In the genomic region with DNA sequence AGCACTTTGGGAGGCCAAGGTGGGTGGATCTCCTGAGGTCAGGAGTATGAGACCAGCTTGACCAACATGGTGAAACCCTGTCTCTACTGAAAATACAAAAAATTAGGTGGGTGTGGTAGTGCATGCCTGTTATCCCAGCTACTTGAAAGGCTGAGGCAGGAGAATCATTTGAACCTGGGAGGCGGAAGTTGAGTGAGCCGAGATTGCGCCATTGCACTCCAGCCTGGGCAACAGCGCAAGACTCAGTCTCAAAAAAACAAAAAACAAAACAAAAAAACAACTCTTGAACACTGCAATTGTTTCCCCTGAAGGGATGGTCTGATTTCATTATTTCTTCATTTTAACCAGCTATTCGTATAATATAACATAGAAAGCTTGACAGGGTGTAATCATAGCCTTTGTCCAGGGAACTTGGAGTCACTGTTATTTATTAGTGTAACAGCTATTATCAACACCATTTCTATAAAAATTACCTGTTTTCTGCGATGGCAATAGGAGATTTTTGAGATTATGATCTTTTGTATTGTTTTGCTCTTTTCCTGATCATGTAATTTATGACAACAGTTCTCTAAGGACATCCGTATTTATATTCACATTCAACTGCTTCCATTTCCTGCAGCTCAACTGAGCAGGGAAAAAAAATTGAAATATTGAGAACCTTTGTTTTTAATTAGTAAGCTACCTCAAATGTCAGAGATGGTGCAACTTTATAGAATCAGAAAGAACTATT, we compare ENCODE assay signal across 23 cellular contexts.
DNase-seq lines count a peak whose midpoint lies in the region; ATAC-seq and TF ChIP-seq lines count a peak whose summit lies in the region.
"Had no signal": no experiment of that assay in that cellular context is flagged by ENCODE, and none has a peak within 500 bp of the region (broad histone marks: within the 10 kb centered on the region; RNA-seq: fewer than 3 reads in every experiment).

No MANE protein-coding gene starts in this region.

- CTCF ChIA-PET in activated CD4-positive, alpha-beta memory T cell treated with anti-CD3 and anti-CD28 coated beads for 36 hours (lab: Charles Lee): interaction anchor here (1.1 kb wide), 1 partner anchor 95 kb away, joined by 4 read pairs; no protein-coding TSS in a partner anchor
- CTCF ChIA-PET in activated CD4-positive, alpha-beta memory T cell treated with anti-CD3 and anti-CD28 coated beads, Interleukin-2, amount 10 ng/mL, durations not matched to agents 7 days and 5 days (lab: Charles Lee): interaction anchor here (1.2 kb wide), 2 partner anchors 40 to 90 kb away, joined by 3 read pairs; no protein-coding TSS in a partner anchor

- H3K4me1 Mint-ChIP-seq in activated CD4-positive, alpha-beta memory T cell treated with anti-CD3 and anti-CD28 coated beads for 36 hours (ENCODE audit: low read depth): peaks cover 39% of the 10 kb centered on the region
- peaks cover 24% of the 10 kb centered on the region for H3K4me1 Mint-ChIP-seq in activated CD4-positive, alpha-beta memory T cell treated with anti-CD3 and anti-CD28 coated beads, Interleukin-2, amount 10 ng/mL, durations not matched to agents 7 days and 5 days
- peaks cover 8% of the 10 kb centered on the region for H3K4me1 Mint-ChIP-seq in progenitor cell of endocrine pancreas (ENCODE audit: low read depth)

- peak overlapping the region; percentile 49 for H3K27ac Mint-ChIP-seq in activated CD4-positive, alpha-beta memory T cell treated with anti-CD3 and anti-CD28 coated beads for 36 hours
- no peak overlapping the region for H3K27ac Mint-ChIP-seq in activated CD4-positive, alpha-beta memory T cell treated with anti-CD3 and anti-CD28 coated beads, Interleukin-2, amount 10 ng/mL, durations not matched to agents 7 days and 5 days
- H3K27ac Mint-ChIP-seq in progenitor cell of endocrine pancreas: peak overlapping the region; percentile 27
- H3K27ac Mint-ChIP-seq: activated naive CD8-positive, alpha-beta T cell treated with anti-CD3 and anti-CD28 coated beads, Interleukin-2, amount 50 U/mL, for 24 hours had no signal

- H3K36me3 Mint-ChIP-seq in activated CD4-positive, alpha-beta memory T cell treated with anti-CD3 and anti-CD28 coated beads for 36 hours: peaks cover 6% of the 10 kb centered on the region
- peaks cover 4% of the 10 kb centered on the region for H3K36me3 Mint-ChIP-seq in activated CD4-positive, alpha-beta memory T cell treated with anti-CD3 and anti-CD28 coated beads, Interleukin-2, amount 10 ng/mL, durations not matched to agents 7 days and 5 days (ENCODE audit: low read depth)
- peaks cover 2% of the 10 kb centered on the region for H3K36me3 Mint-ChIP-seq in progenitor cell of endocrine pancreas (ENCODE audit: insufficient read depth)

- peak overlapping the region; percentile 58 for H3K27ac ChIP-seq in cingulate gyrus (ENCODE audit: low read depth, low read length)
- H3K27ac ChIP-seq: brain microvascular endothelial cell, colonic mucosa, prostate gland, testis had no signal

- POLR2A ChIA-PET in activated CD4-positive, alpha-beta memory T cell treated with anti-CD3 and anti-CD28 coated beads for 36 hours (lab: Charles Lee): no interaction called here
- POLR2A ChIA-PET in activated CD4-positive, alpha-beta memory T cell treated with anti-CD3 and anti-CD28 coated beads, Interleukin-2, amount 10 ng/mL, durations not matched to agents 7 days and 5 days (lab: Charles Lee): no interaction called here

- ATAC-seq in HG02678 (IDR thresholded peaks at IDR 0.05; ENCODE audit: unreplicated experiment): no peak
- ATAC-seq: activated naive CD8-positive, alpha-beta T cell treated with anti-CD3 and anti-CD28 coated beads, Interleukin-2, amount 50 U/mL, for 24 hours; left colon had no signal

- H3K27me3 Mint-ChIP-seq in activated CD4-positive, alpha-beta memory T cell treated with anti-CD3 and anti-CD28 coated beads for 36 hours: no peaks in the 10 kb centered on the region
- no peaks in the 10 kb centered on the region for H3K27me3 Mint-ChIP-seq in activated CD4-positive, alpha-beta memory T cell treated with anti-CD3 and anti-CD28 coated beads, Interleukin-2, amount 10 ng/mL, durations not matched to agents 7 days and 5 days
- H3K27me3 Mint-ChIP-seq in progenitor cell of endocrine pancreas: no peaks in the 10 kb centered on the region
- H3K27me3 Mint-ChIP-seq: activated naive CD8-positive, alpha-beta T cell treated with anti-CD3 and anti-CD28 coated beads, Interleukin-2, amount 50 U/mL, for 24 hours had no signal

- H3K4me3 Mint-ChIP-seq in activated CD4-positive, alpha-beta memory T cell treated with anti-CD3 and anti-CD28 coated beads for 36 hours: no peak overlapping the region
- H3K4me3 Mint-ChIP-seq in activated CD4-positive, alpha-beta memory T cell treated with anti-CD3 and anti-CD28 coated beads, Interleukin-2, amount 10 ng/mL, durations not matched to agents 7 days and 5 days: no peak overlapping the region
- no peak overlapping the region for H3K4me3 Mint-ChIP-seq in progenitor cell of endocrine pancreas (ENCODE audit: low read depth)
- H3K4me3 Mint-ChIP-seq: activated naive CD8-positive, alpha-beta T cell treated with anti-CD3 and anti-CD28 coated beads, Interleukin-2, amount 50 U/mL, for 24 hours; H9; neural crest cell had no signal

- TF ChIP-seq CTCF in progenitor cell of endocrine pancreas (IDR thresholded peaks at IDR 0.05; ENCODE audit: unreplicated experiment): no peak

- no peak for DNase-seq in activated CD4-positive, alpha-beta memory T cell treated with anti-CD3 and anti-CD28 coated beads for 36 hours
- no peak for DNase-seq in activated CD4-positive, alpha-beta memory T cell treated with anti-CD3 and anti-CD28 coated beads, Interleukin-2, amount 10 ng/mL, durations not matched to agents 7 days and 5 days
- DNase-seq in NCI-H2227 (lab: John Stamatoyannopoulos, UW; ENCODE audit: unreplicated experiment) (peak; percentile 32), progenitor cell of endocrine pancreas (ENCODE audit: low spot score, unreplicated experiment) (no peak), foreskin melanocyte (no peak), SW 1271 (lab: John Stamatoyannopoulos, UW) (no peak)
- DNase-seq: 8988T; activated naive CD8-positive, alpha-beta T cell treated with anti-CD3 and anti-CD28 coated beads, Interleukin-2, amount 50 U/mL, for 24 hours; activated T-cell treated with anti-CD3 and anti-CD28 coated beads, Interleukin-2, amount 50 U/mL, for 48 hours; AML-193; brain microvascular endothelial cell; colonic mucosa; H9; left colon; NCI-H187; NCI-H774; stimulated activated CD4-positive, alpha-beta T cell treated with anti-CD3 and anti-CD28 coated beads, Interleukin-1b, Interleukin-23, amount 100 ng/mL, for 48 hours; T1000; testis had no signal

- intact Hi-C loops in activated CD4-positive, alpha-beta memory T cell treated with anti-CD3 and anti-CD28 coated beads for 36 hours (cut with micrococcal nuclease): loop anchor here (5.0 kb wide), 3 partner anchors 38 to 67 kb away; no protein-coding TSS in a partner anchor

- no peaks in the 10 kb centered on the region for H3K9me3 Mint-ChIP-seq in activated CD4-positive, alpha-beta memory T cell treated with anti-CD3 and anti-CD28 coated beads for 36 hours
- no peaks in the 10 kb centered on the region for H3K9me3 Mint-ChIP-seq in activated CD4-positive, alpha-beta memory T cell treated with anti-CD3 and anti-CD28 coated beads, Interleukin-2, amount 10 ng/mL, durations not matched to agents 7 days and 5 days
- H3K9me3 Mint-ChIP-seq in progenitor cell of endocrine pancreas (ENCODE audit: low read depth): no peaks in the 10 kb centered on the region
- H3K9me3 Mint-ChIP-seq: activated naive CD8-positive, alpha-beta T cell treated with anti-CD3 and anti-CD28 coated beads, Interleukin-2, amount 50 U/mL, for 24 hours; neural crest cell had no signal
